Comparison of ENCODE assay signal across 1 cellular context in the genomic region with DNA sequence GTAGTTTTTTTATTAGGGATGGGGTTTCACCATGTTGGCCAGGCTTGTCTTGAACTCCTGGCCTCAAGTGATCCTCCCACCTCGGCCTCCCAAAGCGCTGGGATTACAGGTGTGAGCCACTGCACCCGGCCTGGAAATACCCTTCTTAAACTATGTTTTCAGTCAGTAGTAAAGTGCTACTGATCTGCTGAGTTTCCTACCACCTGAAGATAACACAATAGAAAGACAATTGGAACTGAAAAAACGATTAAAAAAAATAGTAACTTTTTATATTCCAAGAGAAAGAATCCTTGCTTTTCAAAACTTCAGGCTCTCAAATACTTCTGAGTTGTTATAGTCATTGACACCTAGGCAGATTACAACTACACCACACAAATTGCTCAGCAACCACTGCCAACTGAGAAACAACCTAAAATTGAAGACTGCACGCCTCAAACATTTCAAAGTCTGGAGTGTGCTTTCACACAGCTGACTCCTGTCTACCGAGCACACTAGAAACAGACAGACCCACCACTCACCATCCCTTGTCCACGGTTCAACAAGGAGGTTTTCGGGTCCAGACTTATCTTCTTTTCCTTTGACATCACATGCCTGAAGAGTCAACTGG.
TF ChIP-seq lines count a peak whose summit lies in the region.

No MANE protein-coding gene starts in this region.

TF ChIP-seq in endothelial cell of umbilical vein, 7 proteins besides CTCF, POLR2A, EP300 and RAD21:
- TF ChIP-seq, protein P1, sequence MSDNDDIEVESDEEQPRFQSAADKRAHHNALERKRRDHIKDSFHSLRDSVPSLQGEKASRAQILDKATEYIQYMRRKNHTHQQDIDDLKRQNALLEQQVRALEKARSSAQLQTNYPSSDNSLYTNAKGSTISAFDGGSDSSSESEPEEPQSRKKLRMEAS (IDR thresholded peaks at IDR 0.05; ENCODE audit: insufficient read depth, insufficient read length): no peak
- no peak for TF ChIP-seq GATA2 (IDR thresholded peaks at IDR 0.05; ENCODE audit: insufficient read depth, insufficient read length, low read depth, low read length)
